In genomic region chr4:109588176-109588575, GRCh38 we compare ENCODE assay signal across 8 cellular contexts. TPM values are rescaled to one million over a fixed set of nuclear protein-coding genes. Genes with fewer than 3 reads are reported as not detected.
DNase-seq lines count a peak whose midpoint lies in the region; ATAC-seq and TF ChIP-seq lines count a peak whose summit lies in the region.

No MANE protein-coding gene starts in this region.

- H3K36me3 Mint-ChIP-seq in CD4-positive, alpha-beta T cell (ENCODE audit: low read depth), result peaks cover 38% of the 10 kb centered on the region
- peaks cover 10% of the 10 kb centered on the region for H3K36me3 Mint-ChIP-seq in activated naive CD4-positive, alpha-beta T cell treated with anti-CD3 and anti-CD28 coated beads, Interleukin-2, amount 50 U/mL, for 24 hours

- H3K27ac ChIP-seq in CD4-positive, alpha-beta T cell (ENCODE audit: low read depth, low read length), result no peak overlapping the region
- no peak overlapping the region for H3K27ac ChIP-seq in left lung

- no peaks in the 10 kb centered on the region for H3K27me3 Mint-ChIP-seq in CD4-positive, alpha-beta T cell
- H3K27me3 Mint-ChIP-seq in activated naive CD4-positive, alpha-beta T cell treated with anti-CD3 and anti-CD28 coated beads, Interleukin-2, amount 50 U/mL, for 24 hours, result no peaks in the 10 kb centered on the region

- H3K9me3 Mint-ChIP-seq in CD4-positive, alpha-beta T cell, result peaks cover 3% of the 10 kb centered on the region
- H3K9me3 Mint-ChIP-seq in activated naive CD4-positive, alpha-beta T cell treated with anti-CD3 and anti-CD28 coated beads, Interleukin-2, amount 50 U/mL, for 24 hours, result no peaks in the 10 kb centered on the region

- ATAC-seq in CD4-positive, alpha-beta T cell (ENCODE audit: poor library complexity), result peak; percentile 86
- ATAC-seq in GM19468 (IDR thresholded peaks at IDR 0.05; ENCODE audit: extremely low read depth, unreplicated experiment) (peak; percentile 84), HG03457 (IDR thresholded peaks at IDR 0.05; ENCODE audit: unreplicated experiment) (peak; percentile 99), left lung (no peak), Right ventricle myocardium superior (ENCODE audit: poor library complexity) (no peak)

- POLR2A ChIA-PET in CD4-positive, alpha-beta T cell (lab: Charles Lee), result interaction anchor here (0.9 to 3.2 kb wide), 11 partner anchors 11 to 69 kb away, joined by 3 to 17 read pairs (median 3); partner anchors contain the start of gene MCUB

- TF ChIP-seq POLR2A in erythroblast (IDR thresholded peaks at IDR 0.05; ENCODE audit: low read length), result no peak

- no peak for TF ChIP-seq CTCF in CD4-positive, alpha-beta T cell (IDR thresholded peaks at IDR 0.05)
- no peak for TF ChIP-seq CTCF in left lung (IDR thresholded peaks at IDR 0.05)

- H3K4me1 ChIP-seq in left lung, result peaks cover 0 to 5% of the 10 kb centered on the region in 2 donors

- H3K27ac Mint-ChIP-seq in CD4-positive, alpha-beta T cell, result peak overlapping the region; percentile 67
- peak overlapping the region; percentile 92 for H3K27ac Mint-ChIP-seq in activated naive CD4-positive, alpha-beta T cell treated with anti-CD3 and anti-CD28 coated beads, Interleukin-2, amount 50 U/mL, for 24 hours

- H3K27me3 ChIP-seq in CD4-positive, alpha-beta T cell (ENCODE audit: control insufficient read depth, insufficient read depth, low read length), result no peaks in the 10 kb centered on the region
- H3K27me3 ChIP-seq in left lung, result no peaks in the 10 kb centered on the region

- H3K4me3 ChIP-seq in left lung, result no peak overlapping the region

- H3K36me3 ChIP-seq in left lung, result no peaks in the 10 kb centered on the region

- peak in 6 of 10 experiments; percentile 5 to 34 (median 9) for DNase-seq in CD4-positive, alpha-beta T cell
- DNase-seq in left lung, result no peak
- no peak for DNase-seq in erythroblast (lab: John Stamatoyannopoulos, UW)
- DNase-seq in Right ventricle myocardium superior, result no peak
- DNase-seq in NCI-H1436 treated with DMSO at 0.1 percent for 48 hours (lab: John Stamatoyannopoulos, UW), result no peak

- peaks cover 84% of the 10 kb centered on the region for H3K4me1 Mint-ChIP-seq in CD4-positive, alpha-beta T cell (ENCODE audit: low read depth)
- H3K4me1 Mint-ChIP-seq in activated naive CD4-positive, alpha-beta T cell treated with anti-CD3 and anti-CD28 coated beads, Interleukin-2, amount 50 U/mL, for 24 hours, result peaks cover 78% of the 10 kb centered on the region

- H3K9me3 ChIP-seq in CD4-positive, alpha-beta T cell (ENCODE audit: control insufficient read depth, low read length), result no peaks in the 10 kb centered on the region
- no peaks in the 10 kb centered on the region for H3K9me3 ChIP-seq in left lung

- intact Hi-C loops in CD4-positive, alpha-beta T cell (cut with DNase I, micrococcal nuclease), result loop anchor here (2.0 to 5.0 kb wide), 3 partner anchors 23 to 61 kb away; no protein-coding TSS in a partner anchor
- intact Hi-C loops in left lung (cut with DNase I), result no loop called here
- intact Hi-C loops in Right ventricle myocardium superior (cut with DNase I), result no loop called here

- CTCF ChIA-PET in CD4-positive, alpha-beta T cell (lab: Charles Lee), result interaction anchor here (0.9 kb wide), 1 partner anchor 13 kb away, joined by 5 read pairs; no protein-coding TSS in a partner anchor

- H3K4me3 Mint-ChIP-seq in CD4-positive, alpha-beta T cell, result peak overlapping the region; percentile 30
- H3K4me3 Mint-ChIP-seq in activated naive CD4-positive, alpha-beta T cell treated with anti-CD3 and anti-CD28 coated beads, Interleukin-2, amount 50 U/mL, for 24 hours, result peak overlapping the region; percentile 43

RNA-seq across cellular contexts. Expression of gene MCUB, which starts 28.1 kb away (rescaled TPM):
- total RNA-seq in CD4-positive, alpha-beta T cell, result 100 to 1,000 TPM in 1 of 2 experiments, 10 to 100 TPM in 1; 98.1 to 108 TPM
- total RNA-seq in left lung (10 to 100 TPM; 18.8 to 28.2 TPM), Right ventricle myocardium superior (3.4 TPM)

Comparison
In these comparisons a context has a peak if more than half of its experiments do, and no peak if none do; other contexts are left out.
1. ATAC-seq: peak in CD4-positive, alpha-beta T cell (single experiment), GM19468 (single experiment) and HG03457 (single experiment); none in left lung (single experiment) and Right ventricle myocardium superior (single experiment).
2. DNase-seq: peak in CD4-positive, alpha-beta T cell (6 of 10); none in left lung (0 of 2), erythroblast (0 of 2), Right ventricle myocardium superior (single experiment) and NCI-H1436 treated with DMSO at 0.1 percent for 48 hours (single experiment).
3. intact Hi-C loops: an anchor here in CD4-positive, alpha-beta T cell (2.0 to 5.0 kb wide); none called in left lung and Right ventricle myocardium superior.